In the genomic region with DNA sequence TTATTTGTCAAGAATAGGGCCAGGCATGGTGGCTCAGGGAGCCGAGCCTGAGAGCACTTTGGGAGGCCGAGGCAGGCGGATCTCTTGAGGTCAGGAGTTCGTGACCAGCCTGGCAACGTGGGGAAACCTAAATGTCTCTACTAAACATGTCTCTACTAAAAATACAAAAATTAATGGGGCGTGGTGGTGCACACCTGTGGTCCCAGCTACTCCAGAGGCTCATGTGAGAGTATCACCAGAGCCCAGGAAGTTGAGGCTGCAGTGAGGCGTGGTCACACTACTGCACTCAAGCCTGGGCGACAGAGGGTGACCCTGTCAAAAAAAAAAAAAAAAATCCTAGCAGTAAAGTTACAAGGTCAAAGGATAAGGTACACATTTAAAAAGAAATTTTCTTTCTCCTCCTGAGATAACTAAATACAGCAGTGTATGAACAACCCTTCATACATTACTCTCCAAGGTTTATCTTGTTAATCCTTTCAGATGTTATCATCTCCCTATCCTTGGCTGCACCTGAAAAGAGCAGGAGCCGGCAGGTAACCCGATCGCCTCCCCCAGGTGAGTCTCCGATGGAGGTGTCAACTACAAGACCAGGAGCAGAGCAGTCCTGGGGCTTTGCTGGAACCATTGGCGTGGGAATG, we compare ENCODE assay signal across 8 cellular contexts.
DNase-seq lines count a peak whose midpoint lies in the region; ATAC-seq, FAIRE-seq and TF ChIP-seq lines count a peak whose summit lies in the region.

No MANE protein-coding gene starts in this region.

- no peak for FAIRE-seq in D721Med (lab: Jason Lieb, UNC)
- FAIRE-seq in HTR-8/SVneo (lab: Jason Lieb, UNC), result no peak

- peak overlapping the region; percentile 82 to 93 (median 88) for H3K27ac Mint-ChIP-seq in brain

- peaks cover 8% of the 10 kb centered on the region for H3K4me1 ChIP-seq in mesodermal cell (ENCODE audit: control insufficient read depth, insufficient read depth, low read length, poor library complexity, severe bottlenecking)

- H3K27me3 Mint-ChIP-seq in brain, result peaks cover 17% of the 10 kb centered on the region

- no peak for TF ChIP-seq CTCF in AG09309 (IDR thresholded peaks at IDR 0.05; ENCODE audit: control insufficient read depth, insufficient read depth, low read depth, low read length, missing control alignments)
- TF ChIP-seq CTCF in brain (conservative IDR thresholded peaks at IDR 0.05), result no peak
- no peak for TF ChIP-seq CTCF in D721Med (IDR thresholded peaks at IDR 0.05; ENCODE audit: insufficient read depth, missing control alignments)

- H3K4me1 Mint-ChIP-seq in brain, result peaks cover 30% of the 10 kb centered on the region

- peak overlapping the region; percentile 87 to 100 (median 99) for H3K4me3 Mint-ChIP-seq in brain

- H3K4me3 ChIP-seq in AG09309 (ENCODE audit: control insufficient read depth, low read depth, low read length), result peak overlapping the region; percentile 92
- peak overlapping the region; percentile 76 for H3K4me3 ChIP-seq in mesodermal cell (ENCODE audit: extremely low read depth, insufficient read depth, low read length, poor library complexity, severe bottlenecking)

- no peaks in the 10 kb centered on the region for H3K36me3 Mint-ChIP-seq in brain

- H3K27ac ChIP-seq in mesodermal cell (ENCODE audit: low read depth, low read length, severe bottlenecking), result peak overlapping the region; percentile 94

- ATAC-seq in HG02763 (IDR thresholded peaks at IDR 0.05; ENCODE audit: unreplicated experiment) (peak; percentile 5), esophagus mucosa (no peak), GM21367 (IDR thresholded peaks at IDR 0.05; ENCODE audit: unreplicated experiment) (no peak)

- WGBS in mesodermal cell (ENCODE audit: insufficient coverage in 2 of 2), 2 experiments, result 46 to 49% methylated on average over 9 to 12 of the region's 13 CpGs

- DNase-seq in AG09309 (ENCODE audit: low read depth) (no peak), D721Med (ENCODE audit: insufficient read length, low spot score) (no peak), HTR-8/SVneo (ENCODE audit: insufficient read length, low spot score) (no peak)

- no peaks in the 10 kb centered on the region for H3K9me3 ChIP-seq in mesodermal cell (ENCODE audit: control insufficient read depth, low read length)

- peaks cover 0 to 11% (median 0%) of the 10 kb centered on the region in 5 experiments for H3K9me3 Mint-ChIP-seq in brain

- no peaks in the 10 kb centered on the region for H3K36me3 ChIP-seq in mesodermal cell (ENCODE audit: control insufficient read depth, insufficient read depth, low read length)
